Comparison of ENCODE assay signal across 10 cellular contexts in the genomic region with DNA sequence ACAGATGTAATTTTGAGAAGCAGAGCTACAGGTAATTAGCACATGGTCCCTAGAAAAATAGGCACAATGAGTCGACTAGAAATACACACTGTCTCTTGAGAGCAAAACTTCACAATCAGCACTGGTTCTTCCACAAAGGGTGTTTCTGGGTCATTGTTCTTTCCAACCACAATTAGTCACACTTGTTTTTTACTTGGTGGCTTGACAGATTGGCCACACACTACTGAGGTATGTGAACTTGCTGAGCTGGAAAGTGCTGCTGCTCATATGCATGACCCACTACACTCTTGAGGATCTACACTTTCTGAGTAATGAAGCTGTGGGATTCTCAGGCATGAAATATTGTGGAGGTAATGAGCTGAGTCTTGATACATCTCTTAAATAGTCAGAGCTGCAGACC.
DNase-seq lines count a peak whose midpoint lies in the region; ATAC-seq and TF ChIP-seq lines count a peak whose summit lies in the region.
"Had no signal": no experiment of that assay in that cellular context is flagged by ENCODE, and none has a peak within 500 bp of the region (broad histone marks: within the 10 kb centered on the region; RNA-seq: fewer than 3 reads in every experiment).

No MANE protein-coding gene starts in this region.

- H3K4me3 ChIP-seq in choroid plexus epithelial cell (ENCODE audit: low read depth, low read length) = no peak overlapping the region
- no peak overlapping the region for H3K4me3 ChIP-seq in esophagus muscularis mucosa
- H3K4me3 ChIP-seq: sigmoid colon had no signal

- TF ChIP-seq CTCF in choroid plexus epithelial cell (conservative IDR thresholded peaks at IDR 0.05; ENCODE audit: low read depth, low read length) = no peak
- no peak for TF ChIP-seq CTCF in type B pancreatic cell (conservative IDR thresholded peaks at IDR 0.05)
- no peak for TF ChIP-seq CTCF in esophagus muscularis mucosa (IDR thresholded peaks at IDR 0.05)

- peaks cover 2% of the 10 kb centered on the region for H3K4me1 Mint-ChIP-seq in activated T-cell treated with anti-CD3 and anti-CD28 coated beads, Interleukin-2, amount 50 U/mL, for 4 hours (ENCODE audit: low read depth)
- H3K4me1 Mint-ChIP-seq in type B pancreatic cell (ENCODE audit: unreplicated experiment) = peaks cover 32% of the 10 kb centered on the region
- H3K4me1 Mint-ChIP-seq: CD4-positive, alpha-beta memory T cell had no signal

- H3K27me3 ChIP-seq in esophagus muscularis mucosa = no peaks in the 10 kb centered on the region
- H3K27me3 ChIP-seq: sigmoid colon had no signal

- H3K4me3 Mint-ChIP-seq in activated T-cell treated with anti-CD3 and anti-CD28 coated beads, Interleukin-2, amount 50 U/mL, for 4 hours = no peak overlapping the region
- H3K4me3 Mint-ChIP-seq in type B pancreatic cell = peak overlapping the region; percentile 34
- H3K4me3 Mint-ChIP-seq: CD4-positive, alpha-beta memory T cell had no signal

- H3K4me1 ChIP-seq in esophagus muscularis mucosa = peaks cover 6 to 16% (median 14%) of the 10 kb centered on the region in 4 donors

- H3K36me3 Mint-ChIP-seq in activated T-cell treated with anti-CD3 and anti-CD28 coated beads, Interleukin-2, amount 50 U/mL, for 4 hours (ENCODE audit: insufficient read depth) = no peaks in the 10 kb centered on the region
- H3K36me3 Mint-ChIP-seq in type B pancreatic cell = peaks cover 8% of the 10 kb centered on the region
- H3K36me3 Mint-ChIP-seq: CD4-positive, alpha-beta memory T cell had no signal

- intact Hi-C loops in esophagus muscularis mucosa (cut with DNase I) = no loop called here

- no peak for TF ChIP-seq EP300 in esophagus muscularis mucosa (IDR thresholded peaks at IDR 0.05)

- H3K27ac ChIP-seq in esophagus muscularis mucosa (replicated peaks in 1 of 4) = no peak overlapping the region
- H3K27ac ChIP-seq: sigmoid colon had no signal

- DNase-seq in activated T-cell treated with anti-CD3 and anti-CD28 coated beads, Interleukin-2, amount 50 U/mL, for 4 hours = no peak
- DNase-seq in activated T-cell treated with anti-CD3 and anti-CD28 coated beads, Interleukin-2, amount 50 U/mL, for 1 hour = no peak
- DNase-seq in choroid plexus epithelial cell (ENCODE audit: low read depth) (peak; percentile 94), type B pancreatic cell (ENCODE audit: extremely low spot score, unreplicated experiment) (no peak), esophagus muscularis mucosa (ENCODE audit: extremely low spot score) (no peak), NCI-H187 (lab: John Stamatoyannopoulos, UW) (no peak)
- DNase-seq in activated CD8-positive, alpha-beta memory T cell treated with anti-CD3 and anti-CD28 coated beads, Interleukin-2, amount 50 U/mL, for 48 hours = no peak
- DNase-seq: sigmoid colon had no signal

- H3K36me3 ChIP-seq in esophagus muscularis mucosa = no peaks in the 10 kb centered on the region
- H3K36me3 ChIP-seq: sigmoid colon had no signal

- peak overlapping the region; percentile 84 for H3K27ac Mint-ChIP-seq in type B pancreatic cell

- H3K9me3 ChIP-seq in esophagus muscularis mucosa = no peaks in the 10 kb centered on the region
- H3K9me3 ChIP-seq: sigmoid colon had no signal

- H3K27me3 Mint-ChIP-seq in activated T-cell treated with anti-CD3 and anti-CD28 coated beads, Interleukin-2, amount 50 U/mL, for 4 hours (ENCODE audit: low read depth) = no peaks in the 10 kb centered on the region
- H3K27me3 Mint-ChIP-seq in type B pancreatic cell = no peaks in the 10 kb centered on the region
- H3K27me3 Mint-ChIP-seq: CD4-positive, alpha-beta memory T cell had no signal

- peak; percentile 53 to 87 for ATAC-seq in activated T-cell treated with anti-CD3 and anti-CD28 coated beads, Interleukin-2, amount 50 U/mL, for 4 hours
- ATAC-seq in HG03575 (IDR thresholded peaks at IDR 0.05; ENCODE audit: extremely low read depth, insufficient number of reproducible peaks, low FRiP score, unreplicated experiment) = peak; percentile 46

- no peak for TF ChIP-seq POLR2A in esophagus muscularis mucosa (IDR thresholded peaks at IDR 0.05; ENCODE audit: low read depth)

- WGBS in esophagus muscularis mucosa = 40% methylated on average over 1 of the region's 1 CpG

- no peaks in the 10 kb centered on the region for H3K9me3 Mint-ChIP-seq in activated T-cell treated with anti-CD3 and anti-CD28 coated beads, Interleukin-2, amount 50 U/mL, for 4 hours
- H3K9me3 Mint-ChIP-seq in type B pancreatic cell = peaks cover 10% of the 10 kb centered on the region
